ENCODE assay signal across 1 cellular context in the genomic region with DNA sequence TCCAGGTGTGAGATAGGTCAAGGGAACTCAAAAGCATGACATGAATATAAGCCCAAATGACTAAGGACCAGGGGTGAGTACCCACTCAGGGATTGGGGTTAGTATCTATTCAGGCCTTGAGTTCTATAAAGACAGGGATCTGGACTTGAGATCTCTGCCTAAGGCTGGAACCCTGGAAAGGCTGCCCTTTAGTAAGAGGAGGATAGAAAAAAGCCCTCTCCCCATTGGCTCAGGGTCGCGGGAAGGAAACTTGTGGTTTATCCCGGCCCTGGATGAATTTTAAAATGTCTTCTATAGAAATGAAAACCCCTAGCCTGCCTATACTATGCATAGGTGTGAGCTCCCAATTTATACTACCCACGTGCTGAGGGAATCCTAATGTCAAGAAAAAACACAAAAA.
TF ChIP-seq lines count a peak whose summit lies in the region.

No MANE protein-coding gene starts in this region.

TF ChIP-seq in K562, 482 proteins besides CTCF, POLR2A, EP300 and RAD21 (continued from another document):
- TF ChIP-seq EGR1 (conservative IDR thresholded peaks at IDR 0.05) (no peak), PHF20 (IDR thresholded peaks at IDR 0.05; ENCODE audit: partially characterized antibody) (no peak), NCOA2 (IDR thresholded peaks at IDR 0.05; ENCODE audit: partially characterized antibody in 2 of 2) (no peak), EWSR1 (IDR thresholded peaks at IDR 0.05; ENCODE audit: borderline replicate concordance, low read depth, partially characterized antibody) (no peak), FOXJ3 (CRISPR knock-in tag; IDR thresholded peaks at IDR 0.05) (no peak), SNIP1 (IDR thresholded peaks at IDR 0.05; ENCODE audit: low read depth) (no peak), ZNF143 (CRISPR knock-in tag; IDR thresholded peaks at IDR 0.05) (no peak), ZFP30 (CRISPR knock-in tag; IDR thresholded peaks at IDR 0.05; ENCODE audit: borderline replicate concordance) (no peak), SRSF3 (IDR thresholded peaks at IDR 0.05; ENCODE audit: insufficient read depth, low read length) (no peak), MEF2A (IDR thresholded peaks at IDR 0.05; ENCODE audit: control insufficient read depth, low read depth, low read length) (no peak), PYGO2 (tag; IDR thresholded peaks at IDR 0.05) (no peak), NR3C1 (CRISPR knock-in tag; IDR thresholded peaks at IDR 0.05) (no peak)
- TF ChIP-seq, protein P1, sequence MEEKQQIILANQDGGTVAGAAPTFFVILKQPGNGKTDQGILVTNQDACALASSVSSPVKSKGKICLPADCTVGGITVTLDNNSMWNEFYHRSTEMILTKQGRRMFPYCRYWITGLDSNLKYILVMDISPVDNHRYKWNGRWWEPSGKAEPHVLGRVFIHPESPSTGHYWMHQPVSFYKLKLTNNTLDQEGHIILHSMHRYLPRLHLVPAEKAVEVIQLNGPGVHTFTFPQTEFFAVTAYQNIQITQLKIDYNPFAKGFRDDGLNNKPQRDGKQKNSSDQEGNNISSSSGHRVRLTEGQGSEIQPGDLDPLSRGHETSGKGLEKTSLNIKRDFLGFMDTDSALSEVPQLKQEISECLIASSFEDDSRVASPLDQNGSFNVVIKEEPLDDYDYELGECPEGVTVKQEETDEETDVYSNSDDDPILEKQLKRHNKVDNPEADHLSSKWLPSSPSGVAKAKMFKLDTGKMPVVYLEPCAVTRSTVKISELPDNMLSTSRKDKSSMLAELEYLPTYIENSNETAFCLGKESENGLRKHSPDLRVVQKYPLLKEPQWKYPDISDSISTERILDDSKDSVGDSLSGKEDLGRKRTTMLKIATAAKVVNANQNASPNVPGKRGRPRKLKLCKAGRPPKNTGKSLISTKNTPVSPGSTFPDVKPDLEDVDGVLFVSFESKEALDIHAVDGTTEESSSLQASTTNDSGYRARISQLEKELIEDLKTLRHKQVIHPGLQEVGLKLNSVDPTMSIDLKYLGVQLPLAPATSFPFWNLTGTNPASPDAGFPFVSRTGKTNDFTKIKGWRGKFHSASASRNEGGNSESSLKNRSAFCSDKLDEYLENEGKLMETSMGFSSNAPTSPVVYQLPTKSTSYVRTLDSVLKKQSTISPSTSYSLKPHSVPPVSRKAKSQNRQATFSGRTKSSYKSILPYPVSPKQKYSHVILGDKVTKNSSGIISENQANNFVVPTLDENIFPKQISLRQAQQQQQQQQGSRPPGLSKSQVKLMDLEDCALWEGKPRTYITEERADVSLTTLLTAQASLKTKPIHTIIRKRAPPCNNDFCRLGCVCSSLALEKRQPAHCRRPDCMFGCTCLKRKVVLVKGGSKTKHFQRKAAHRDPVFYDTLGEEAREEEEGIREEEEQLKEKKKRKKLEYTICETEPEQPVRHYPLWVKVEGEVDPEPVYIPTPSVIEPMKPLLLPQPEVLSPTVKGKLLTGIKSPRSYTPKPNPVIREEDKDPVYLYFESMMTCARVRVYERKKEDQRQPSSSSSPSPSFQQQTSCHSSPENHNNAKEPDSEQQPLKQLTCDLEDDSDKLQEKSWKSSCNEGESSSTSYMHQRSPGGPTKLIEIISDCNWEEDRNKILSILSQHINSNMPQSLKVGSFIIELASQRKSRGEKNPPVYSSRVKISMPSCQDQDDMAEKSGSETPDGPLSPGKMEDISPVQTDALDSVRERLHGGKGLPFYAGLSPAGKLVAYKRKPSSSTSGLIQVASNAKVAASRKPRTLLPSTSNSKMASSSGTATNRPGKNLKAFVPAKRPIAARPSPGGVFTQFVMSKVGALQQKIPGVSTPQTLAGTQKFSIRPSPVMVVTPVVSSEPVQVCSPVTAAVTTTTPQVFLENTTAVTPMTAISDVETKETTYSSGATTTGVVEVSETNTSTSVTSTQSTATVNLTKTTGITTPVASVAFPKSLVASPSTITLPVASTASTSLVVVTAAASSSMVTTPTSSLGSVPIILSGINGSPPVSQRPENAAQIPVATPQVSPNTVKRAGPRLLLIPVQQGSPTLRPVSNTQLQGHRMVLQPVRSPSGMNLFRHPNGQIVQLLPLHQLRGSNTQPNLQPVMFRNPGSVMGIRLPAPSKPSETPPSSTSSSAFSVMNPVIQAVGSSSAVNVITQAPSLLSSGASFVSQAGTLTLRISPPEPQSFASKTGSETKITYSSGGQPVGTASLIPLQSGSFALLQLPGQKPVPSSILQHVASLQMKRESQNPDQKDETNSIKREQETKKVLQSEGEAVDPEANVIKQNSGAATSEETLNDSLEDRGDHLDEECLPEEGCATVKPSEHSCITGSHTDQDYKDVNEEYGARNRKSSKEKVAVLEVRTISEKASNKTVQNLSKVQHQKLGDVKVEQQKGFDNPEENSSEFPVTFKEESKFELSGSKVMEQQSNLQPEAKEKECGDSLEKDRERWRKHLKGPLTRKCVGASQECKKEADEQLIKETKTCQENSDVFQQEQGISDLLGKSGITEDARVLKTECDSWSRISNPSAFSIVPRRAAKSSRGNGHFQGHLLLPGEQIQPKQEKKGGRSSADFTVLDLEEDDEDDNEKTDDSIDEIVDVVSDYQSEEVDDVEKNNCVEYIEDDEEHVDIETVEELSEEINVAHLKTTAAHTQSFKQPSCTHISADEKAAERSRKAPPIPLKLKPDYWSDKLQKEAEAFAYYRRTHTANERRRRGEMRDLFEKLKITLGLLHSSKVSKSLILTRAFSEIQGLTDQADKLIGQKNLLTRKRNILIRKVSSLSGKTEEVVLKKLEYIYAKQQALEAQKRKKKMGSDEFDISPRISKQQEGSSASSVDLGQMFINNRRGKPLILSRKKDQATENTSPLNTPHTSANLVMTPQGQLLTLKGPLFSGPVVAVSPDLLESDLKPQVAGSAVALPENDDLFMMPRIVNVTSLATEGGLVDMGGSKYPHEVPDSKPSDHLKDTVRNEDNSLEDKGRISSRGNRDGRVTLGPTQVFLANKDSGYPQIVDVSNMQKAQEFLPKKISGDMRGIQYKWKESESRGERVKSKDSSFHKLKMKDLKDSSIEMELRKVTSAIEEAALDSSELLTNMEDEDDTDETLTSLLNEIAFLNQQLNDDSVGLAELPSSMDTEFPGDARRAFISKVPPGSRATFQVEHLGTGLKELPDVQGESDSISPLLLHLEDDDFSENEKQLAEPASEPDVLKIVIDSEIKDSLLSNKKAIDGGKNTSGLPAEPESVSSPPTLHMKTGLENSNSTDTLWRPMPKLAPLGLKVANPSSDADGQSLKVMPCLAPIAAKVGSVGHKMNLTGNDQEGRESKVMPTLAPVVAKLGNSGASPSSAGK (IDR thresholded peaks at IDR 0.05): peak; percentile 40; the same call in 1 of the 2 replicates
- TF ChIP-seq, protein P2, sequence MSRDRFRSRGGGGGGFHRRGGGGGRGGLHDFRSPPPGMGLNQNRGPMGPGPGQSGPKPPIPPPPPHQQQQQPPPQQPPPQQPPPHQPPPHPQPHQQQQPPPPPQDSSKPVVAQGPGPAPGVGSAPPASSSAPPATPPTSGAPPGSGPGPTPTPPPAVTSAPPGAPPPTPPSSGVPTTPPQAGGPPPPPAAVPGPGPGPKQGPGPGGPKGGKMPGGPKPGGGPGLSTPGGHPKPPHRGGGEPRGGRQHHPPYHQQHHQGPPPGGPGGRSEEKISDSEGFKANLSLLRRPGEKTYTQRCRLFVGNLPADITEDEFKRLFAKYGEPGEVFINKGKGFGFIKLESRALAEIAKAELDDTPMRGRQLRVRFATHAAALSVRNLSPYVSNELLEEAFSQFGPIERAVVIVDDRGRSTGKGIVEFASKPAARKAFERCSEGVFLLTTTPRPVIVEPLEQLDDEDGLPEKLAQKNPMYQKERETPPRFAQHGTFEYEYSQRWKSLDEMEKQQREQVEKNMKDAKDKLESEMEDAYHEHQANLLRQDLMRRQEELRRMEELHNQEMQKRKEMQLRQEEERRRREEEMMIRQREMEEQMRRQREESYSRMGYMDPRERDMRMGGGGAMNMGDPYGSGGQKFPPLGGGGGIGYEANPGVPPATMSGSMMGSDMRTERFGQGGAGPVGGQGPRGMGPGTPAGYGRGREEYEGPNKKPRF (IDR thresholded peaks at IDR 0.05; ENCODE audit: low read depth, low read length): no peak
